2 cellular contexts compared by ENCODE assay signal in the genomic region with DNA sequence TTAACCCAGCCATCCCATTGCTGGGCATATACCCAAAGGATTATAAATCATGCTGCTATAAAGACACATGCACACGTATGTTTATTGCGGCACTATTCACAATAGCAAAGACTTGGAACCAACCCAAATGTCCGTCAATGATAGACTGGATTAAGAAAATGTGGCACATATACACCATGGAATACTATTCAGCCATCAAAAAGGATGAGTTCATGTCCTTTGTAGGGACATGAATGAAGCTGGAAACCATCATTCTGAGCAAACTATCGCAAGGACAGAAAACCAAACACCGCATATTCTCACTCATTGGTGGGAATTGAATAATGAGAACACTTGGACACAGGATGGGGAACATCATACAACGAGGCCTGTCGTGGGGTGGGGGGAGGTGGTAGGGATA. TPM values are rescaled to one million over a fixed set of nuclear protein-coding genes. Genes with fewer than 3 reads are reported as not detected.
DNase-seq lines count a peak whose midpoint lies in the region; ATAC-seq, FAIRE-seq and TF ChIP-seq lines count a peak whose summit lies in the region.
"Not testable (repeated sequence)": the region's sequence is repeated elsewhere in the genome, so short reads cannot be mapped to it uniquely, and the experiment has no call there.

No MANE protein-coding gene starts in this region.

- 29% methylated on average over 4 of the region's 7 CpGs for WGBS in K562 (ENCODE audit: insufficient coverage, low coverage, missing lambda C conversion rate)

- POLR2A ChIA-PET in HEK293 (lab: Yijun Ruan, JAX); K562 (lab: Yijun Ruan, JAX): not testable (repeated sequence)

- not testable (repeated sequence) for H4K20me1 ChIP-seq in K562 (replicated peaks; ENCODE audit: control insufficient read depth, insufficient read depth, low read length)

- H3K27ac ChIP-seq in HEK293 (ENCODE audit: extremely low read depth, low read depth, low read length); K562 (ENCODE audit: extremely low read depth, low read depth, low read length): not testable (repeated sequence)

- ATAC-seq in K562: not testable (repeated sequence)

- H3K36me3 ChIP-seq in HEK293 (ENCODE audit: control insufficient read depth in 2 of 2, insufficient read depth in 1 of 2, low read length in 2 of 2); K562 (ENCODE audit: control insufficient read depth, insufficient read depth, low read length): not testable (repeated sequence)

- not testable (repeated sequence) for TF ChIP-seq POLR2A in K562 (conservative IDR thresholded peaks at IDR 0.05)

- H2AFZ ChIP-seq in K562 (ENCODE audit: low read depth, low read length): not testable (repeated sequence)

- H3K4me3 ChIP-seq in HEK293 (ENCODE audit: low read depth, low read length); K562: not testable (repeated sequence)

- H3K9ac ChIP-seq in K562 (ENCODE audit: insufficient read depth in 1 of 2, low read depth in 2 of 2, low read length in 2 of 2): not testable (repeated sequence)

- CTCF ChIA-PET in HEK293 (lab: Yijun Ruan, JAX); K562 (lab: Yijun Ruan, JAX; ENCODE audit: low intra/inter-chr PET ratio): not testable (repeated sequence)

- H3K4me1 ChIP-seq in HEK293 (ENCODE audit: control insufficient read depth, insufficient read depth, low read length); K562 (replicated peaks in 1 of 2; ENCODE audit: control insufficient read depth in 2 of 2, insufficient read depth in 2 of 2, low read length in 2 of 2): not testable (repeated sequence)

- not testable (repeated sequence) for H3K27me3 ChIP-seq in K562 (ENCODE audit: control insufficient read depth in 2 of 2, insufficient read depth in 2 of 2, low read length in 2 of 2)

- H3K79me2 ChIP-seq in K562 (ENCODE audit: control insufficient read depth, insufficient read depth, low read length): not testable (repeated sequence)

- H3K9me1 ChIP-seq in K562 (ENCODE audit: control insufficient read depth, insufficient read depth, low read length): not testable (repeated sequence)

- not testable (repeated sequence) for TF ChIP-seq EP300 in K562 (IDR thresholded peaks at IDR 0.05; ENCODE audit: low read length)

- DNase-seq in K562 (ENCODE audit: extremely low read depth in 1 of 4, low spot score in 3 of 4): not testable (repeated sequence)

- not testable (repeated sequence) for TF ChIP-seq RAD21 in K562 (CRISPR knock-in tag; conservative IDR thresholded peaks at IDR 0.05 in 1 of 2, IDR thresholded peaks at IDR 0.05 in 1 of 2)

- not testable (repeated sequence) for BruUV-seq in K562 (replicated peaks; lab: Mats Ljungman, UMichigan)

- FAIRE-seq in K562 (lab: Jason Lieb, UNC): not testable (repeated sequence)

- TF ChIP-seq CTCF in HEK293 (tag by site-specific recombination; IDR thresholded peaks at IDR 0.05); K562 (IDR thresholded peaks at IDR 0.05 in 2 of 3, conservative IDR thresholded peaks at IDR 0.05 in 1 of 3; ENCODE audit: insufficient read depth in 2 of 3, low read depth in 1 of 3, low read length in 3 of 3): not testable (repeated sequence)

- H3K9me3 ChIP-seq in HEK293 (ENCODE audit: control insufficient read depth, insufficient read depth, low read depth, low read length); K562 (replicated peaks; ENCODE audit: control insufficient read depth, insufficient read depth, low read depth, low read length): not testable (repeated sequence)

- intact Hi-C loops in K562 (cut with micrococcal nuclease): not testable (repeated sequence)

- in situ Hi-C loops in K562 (cut with MboI): not testable (repeated sequence)

- not testable (repeated sequence) for H3K4me2 ChIP-seq in K562 (ENCODE audit: insufficient read depth, low read length)

TF ChIP-seq in HEK293, 187 proteins besides CTCF, POLR2A, EP300 and RAD21:
- TF ChIP-seq ZNF146 (tag by site-specific recombination; IDR thresholded peaks at IDR 0.05): peak; percentile 70
- TF ChIP-seq ZNF580 (tag by site-specific recombination; IDR thresholded peaks at IDR 0.05): peak; percentile 50; the same call in 1 of the 2 replicates

TF ChIP-seq in K562, 482 proteins besides CTCF, POLR2A, EP300 and RAD21:
- TF ChIP-seq ZNF146 (CRISPR knock-in tag; IDR thresholded peaks at IDR 0.05; ENCODE audit: unreplicated experiment): peak; percentile 53

RNA-seq across cellular contexts. Expression of gene EPB41L2, which starts 28.9 kb away (rescaled TPM):
- total RNA-seq in K562 (2011; cell fraction: chromatin; rRNA removed; ENCODE audit: low replicate concordance): 25.7 and 90.9 TPM in 2 replicates
- total RNA-seq in K562 (2011; cell fraction: nucleolus; rRNA removed): 7.8 and 13.9 TPM in 2 replicates
- total RNA-seq in K562 (2011; cell fraction: nucleoplasm; rRNA removed): 39.1 and 61.2 TPM in 2 replicates
- total RNA-seq in K562 (2014; rRNA removed) (23.9 and 25.8 TPM in 2 replicates), K562 (2014; rRNA removed; fragmentation: Illumina TruSeq; extraction: Trizol) (26.5 and 35.5 TPM in 2 replicates), K562 (2015; rRNA removed; fragmentation: Illumina TruSeq; extraction: Trizol) (18.3 and 23.5 TPM in 2 replicates), K562 (2021) (31.1 and 32.6 TPM in 2 replicates)
- polyA plus RNA-seq in K562 (2011; rRNA removed) (20.5 and 20.9 TPM in 2 replicates), K562 (2014; fragmentation: Illumina TruSeq; extraction: Trizol) (53.6 and 54.5 TPM in 2 replicates), K562 (2014; fragmentation: Nextera tagmentation; extraction: Ambion mirVana) (10 to 100 TPM in 1 of 2 experiments, 1 to 10 TPM in 1; 5.1 to 12.2 TPM), K562 (2014; rRNA removed) (22.7 and 25.0 TPM in 2 replicates)
- polyA plus RNA-seq in K562 (2011; cell fraction: cytosol; rRNA removed): 10.6 and 21.0 TPM in 2 replicates
- polyA plus RNA-seq in K562 (2011; cell fraction: nucleus; rRNA removed): 25.7 and 33.2 TPM in 2 replicates
- 24.5 and 40.7 TPM in 2 replicates for polyA plus RNA-seq in K562 (2012)
- 34.2 and 38.4 TPM in 2 replicates for polyA minus RNA-seq in K562 (2011; rRNA and poly(A)+ RNA removed)
- polyA minus RNA-seq in K562 (2011; cell fraction: cytosol; rRNA and poly(A)+ RNA removed): 15.0 and 19.6 TPM in 2 replicates
- polyA minus RNA-seq in K562 (2011; cell fraction: nucleus; rRNA and poly(A)+ RNA removed): 22.5 and 41.9 TPM in 2 replicates

RNA-seq across cellular contexts. Expression of gene AKAP7, which starts 43.3 kb away (rescaled TPM):
- total RNA-seq in K562 (2011; cell fraction: chromatin; rRNA removed; ENCODE audit: low replicate concordance): 0.53 and 2.4 TPM in 2 replicates
- total RNA-seq in K562 (2011; cell fraction: nucleolus; rRNA removed): 0.33 and 1.1 TPM in 2 replicates
- total RNA-seq in K562 (2011; cell fraction: nucleoplasm; rRNA removed): 1.4 and 2.0 TPM in 2 replicates
- total RNA-seq in K562 (2014; rRNA removed) (0.82 and 1.6 TPM in 2 replicates), K562 (2014; rRNA removed; fragmentation: Illumina TruSeq; extraction: Trizol) (2.0 and 2.5 TPM in 2 replicates), K562 (2015; rRNA removed; fragmentation: Illumina TruSeq; extraction: Trizol) (1.6 and 1.9 TPM in 2 replicates), K562 (2021) (1.2 and 1.6 TPM in 2 replicates)
- polyA plus RNA-seq in K562 (2011; rRNA removed) (0.57 and 1.2 TPM in 2 replicates), K562 (2014; fragmentation: Illumina TruSeq; extraction: Trizol) (1.7 and 2.6 TPM in 2 replicates), K562 (2014; fragmentation: Nextera tagmentation; extraction: Ambion mirVana) (1 to 10 TPM; 1.2 to 1.4 TPM), K562 (2014; rRNA removed) (1.3 and 1.7 TPM in 2 replicates)
- polyA plus RNA-seq in K562 (2011; cell fraction: cytosol; rRNA removed): 0.07 and 0.16 TPM in 2 replicates
- polyA plus RNA-seq in K562 (2011; cell fraction: nucleus; rRNA removed): 0.20 and 0.28 TPM in 2 replicates
- 1.4 and 2.6 TPM in 2 replicates for polyA plus RNA-seq in K562 (2012)
- 0.46 and 1.2 TPM in 2 replicates for polyA minus RNA-seq in K562 (2011; rRNA and poly(A)+ RNA removed)
- 0.64 TPM in 1 of 2 replicates, not detected in the other for polyA minus RNA-seq in K562 (2011; cell fraction: cytosol; rRNA and poly(A)+ RNA removed)
- 0.13 and 0.78 TPM in 2 replicates for polyA minus RNA-seq in K562 (2011; cell fraction: nucleus; rRNA and poly(A)+ RNA removed)
